Comparison of ENCODE assay signal across 8 cellular contexts in genomic region chr14:24432259-24433131, GRCh38. TPM values are rescaled to one million over a fixed set of nuclear protein-coding genes. Genes with fewer than 3 reads are reported as not detected.
DNase-seq lines count a peak whose midpoint lies in the region; ATAC-seq and TF ChIP-seq lines count a peak whose summit lies in the region.

No MANE protein-coding gene starts in this region.

- in situ Hi-C loops in astrocyte of the spinal cord (cut with HindIII; ENCODE audit: low sequenced_read_pairs) = loop anchor here (10.0 kb wide), 1 partner anchor 98 kb away; the partner anchor contains the start of genes ADCY4 and RIPK3

- H3K4me3 ChIP-seq in astrocyte of the spinal cord (ENCODE audit: low read depth, low read length) = peak overlapping the region; percentile 26
- peak overlapping the region; percentile 90 for H3K4me3 ChIP-seq in lower lobe of right lung
- H3K4me3 ChIP-seq in thyroid gland (replicated peaks in 1 of 3) = no peak overlapping the region

- H3K36me3 ChIP-seq in lower lobe of right lung (peaks cover 53% of the 10 kb centered on the region), thyroid gland (peaks cover 25 to 29% of the 10 kb centered on the region in 2 donors)

- peak overlapping the region; percentile 97 for H3K27ac ChIP-seq in lower lobe of right lung
- peak overlapping the region in 2 of 3 donors; percentile 43 to 95 for H3K27ac ChIP-seq in thyroid gland

- H3K27ac Mint-ChIP-seq in activated T-cell treated with anti-CD3 and anti-CD28 coated beads, Interleukin-2, amount 50 U/mL, for 72 hours = peak overlapping the region; percentile 58

- H3K36me3 Mint-ChIP-seq in activated T-cell treated with anti-CD3 and anti-CD28 coated beads, Interleukin-2, amount 50 U/mL, for 72 hours (ENCODE audit: insufficient read depth in 2 of 2) = peaks cover 10 to 24% of the 10 kb centered on the region in 2 donors

- peaks cover 47% of the 10 kb centered on the region for H3K4me1 Mint-ChIP-seq in activated T-cell treated with anti-CD3 and anti-CD28 coated beads, Interleukin-2, amount 50 U/mL, for 72 hours (ENCODE audit: low read depth)

- TF ChIP-seq CTCF in astrocyte of the spinal cord (IDR thresholded peaks at IDR 0.05; ENCODE audit: low read depth, low read length) = no peak
- no peak for TF ChIP-seq CTCF in lower lobe of right lung (IDR thresholded peaks at IDR 0.05)
- no peak for TF ChIP-seq CTCF in thyroid gland (IDR thresholded peaks at IDR 0.05)

- no peak for DNase-seq in activated T-cell treated with anti-CD3 and anti-CD28 coated beads, Interleukin-2, amount 50 U/mL, for 72 hours
- DNase-seq in activated T-cell treated with anti-CD3 and anti-CD28 coated beads, Interleukin-2, amount 50 U/mL, for 1 hour = no peak
- DNase-seq in astrocyte of the spinal cord (ENCODE audit: low read depth, low spot score) = no peak
- no peak for DNase-seq in lower lobe of right lung
- DNase-seq in thyroid gland = no peak
- DNase-seq in GM19240 (ENCODE audit: insufficient read length, low spot score) = no peak
- DNase-seq in HT-29 (ENCODE audit: low spot score) = no peak
- DNase-seq in NK-92 treated with Interleukin-12 subunit alpha and Interleukin-12 subunit beta, amount 100 ng/mL, for 24 hours (lab: John Stamatoyannopoulos, UW) = no peak

- H3K4me3 Mint-ChIP-seq in activated T-cell treated with anti-CD3 and anti-CD28 coated beads, Interleukin-2, amount 50 U/mL, for 72 hours = peak overlapping the region in 1 of 2 donors; percentile 90

- no peaks in the 10 kb centered on the region for H3K27me3 Mint-ChIP-seq in activated T-cell treated with anti-CD3 and anti-CD28 coated beads, Interleukin-2, amount 50 U/mL, for 72 hours (ENCODE audit: low read depth)

- no peaks in the 10 kb centered on the region for H3K27me3 ChIP-seq in lower lobe of right lung (ENCODE audit: low read depth)
- no peaks in the 10 kb centered on the region for H3K27me3 ChIP-seq in thyroid gland

- 87 to 89% methylated on average over 22 to 24 of the region's 24 CpGs for WGBS in thyroid gland, 2 donors

- H3K9me3 Mint-ChIP-seq in activated T-cell treated with anti-CD3 and anti-CD28 coated beads, Interleukin-2, amount 50 U/mL, for 72 hours = no peaks in the 10 kb centered on the region

- no peak for ATAC-seq in activated T-cell treated with anti-CD3 and anti-CD28 coated beads, Interleukin-2, amount 50 U/mL, for 72 hours (replicated peaks in 1 of 2)
- no peak for ATAC-seq in lower lobe of right lung

- no peak for TF ChIP-seq POLR2A in thyroid gland (IDR thresholded peaks at IDR 0.05)

- H3K9me3 ChIP-seq in lower lobe of right lung (no peaks in the 10 kb centered on the region), thyroid gland (no peaks in the 10 kb centered on the region)

- H3K4me1 ChIP-seq in lower lobe of right lung (peaks cover 51% of the 10 kb centered on the region), thyroid gland (peaks cover 23 to 56% of the 10 kb centered on the region in 2 donors)

- intact Hi-C loops in lower lobe of right lung (cut with DNase I) (no loop called here), thyroid gland (cut with DNase I) (loop anchor here (10.0 kb wide), 1 partner anchor 198 kb away; the partner anchor contains the start of genes GMPR2 and NEDD8)

RNA-seq across cellular contexts. Expression of gene KHNYN, which starts 2.7 kb away (rescaled TPM):
- total RNA-seq in activated T-cell treated with anti-CD3 and anti-CD28 coated beads, Interleukin-2, amount 50 U/mL, for 72 hours = 100 to 1,000 TPM; 114 to 126 TPM
- total RNA-seq in lower lobe of right lung = 61.4 TPM
- 10 to 100 TPM; 46.9 to 75.0 (median 48.3) TPM for total RNA-seq in thyroid gland
- 60.6 and 72.2 TPM in 2 replicates for total RNA-seq in HT-29 (2014; rRNA removed; shearing (Covaris generic))

RNA-seq across cellular contexts. Expression of gene CBLN3, which starts 3.0 kb away (rescaled TPM):
- total RNA-seq in activated T-cell treated with anti-CD3 and anti-CD28 coated beads, Interleukin-2, amount 50 U/mL, for 72 hours = 10 to 100 TPM; 15.7 to 30.7 TPM
- 2.3 TPM for total RNA-seq in lower lobe of right lung
- 1 to 10 TPM; 1.7 to 3.4 (median 2.3) TPM for total RNA-seq in thyroid gland
- total RNA-seq in HT-29 (2014; rRNA removed; shearing (Covaris generic)) = 0.70 and 2.5 TPM in 2 replicates

RNA-seq across cellular contexts. Expression of gene SDR39U1, which starts 10.1 kb away (rescaled TPM):
- total RNA-seq in activated T-cell treated with anti-CD3 and anti-CD28 coated beads, Interleukin-2, amount 50 U/mL, for 72 hours = 10 to 100 TPM; 38.5 to 44.8 TPM
- total RNA-seq in lower lobe of right lung (61.6 TPM), thyroid gland (10 to 100 TPM; 35.1 to 75.6 (median 49.2) TPM)
- total RNA-seq in HT-29 (2014; rRNA removed; shearing (Covaris generic)) = 25.5 and 32.6 TPM in 2 replicates

RNA-seq across cellular contexts. Expression of gene NYNRIN, which starts 33.7 kb away (rescaled TPM):
- under 1 TPM; 0.09 to 0.14 TPM for total RNA-seq in activated T-cell treated with anti-CD3 and anti-CD28 coated beads, Interleukin-2, amount 50 U/mL, for 72 hours
- 17.9 TPM for total RNA-seq in lower lobe of right lung
- total RNA-seq in thyroid gland = 10 to 100 TPM; 11.7 to 19.9 (median 12.3) TPM
- 21.3 and 25.1 TPM in 2 replicates for total RNA-seq in HT-29 (2014; rRNA removed; shearing (Covaris generic))

Comparison
In these comparisons a context has a peak if more than half of its experiments do, and no peak if none do; other contexts are left out.
1. H3K4me3 ChIP-seq: peak in astrocyte of the spinal cord (single experiment) and lower lobe of right lung (single experiment); none in thyroid gland (0 of 3).